ENCODE assay signal across 15 cellular contexts in genomic region chr5:346229-346935, GRCh38. TPM values are rescaled to one million over a fixed set of nuclear protein-coding genes. Genes with fewer than 3 reads are reported as not detected.
A peak's percentile ranks its signal among the peaks of the same experiment; 100 is the strongest.
DNase-seq lines count a peak whose midpoint lies in the region; ATAC-seq, FAIRE-seq and TF ChIP-seq lines count a peak whose summit lies in the region.
"Had no signal": no experiment of that assay in that cellular context is flagged by ENCODE, and none has a peak within 500 bp of the region (broad histone marks: within the 10 kb centered on the region; RNA-seq: fewer than 3 reads in every experiment).

No MANE protein-coding gene starts in this region.

- no peaks in the 10 kb centered on the region for H3K27me3 Mint-ChIP-seq in activated CD4-positive, alpha-beta T cell treated with anti-CD3 and anti-CD28 coated beads, Interleukin-2, amount 10 ng/mL, durations not matched to agents 24 days and 14 days
- peaks cover 22% of the 10 kb centered on the region for H3K27me3 Mint-ChIP-seq in activated T-helper 17 cell treated with anti-CD3 and anti-CD28 coated beads, Interleukin-2, amount 50 U/mL, for 72 hours
- H3K27me3 Mint-ChIP-seq in nephron (ENCODE audit: low read depth): peaks cover 54% of the 10 kb centered on the region

- intact Hi-C loops in activated CD4-positive, alpha-beta T cell treated with anti-CD3 and anti-CD28 coated beads, Interleukin-2, amount 10 ng/mL, durations not matched to agents 24 days and 14 days (cut with micrococcal nuclease): loop anchor here (1.0 kb wide), 1 partner anchor 46 kb away; no protein-coding TSS in a partner anchor

- TF ChIP-seq CTCF in nephron (IDR thresholded peaks at IDR 0.05; ENCODE audit: unreplicated experiment in 3 of 3): no peak

- peak; percentile 36; the same call in 1 of the 2 replicates for TF ChIP-seq POLR2A in GM12892 (IDR thresholded peaks at IDR 0.05; ENCODE audit: low read depth, low read length)

- DNase-seq in activated CD4-positive, alpha-beta T cell treated with anti-CD3 and anti-CD28 coated beads, Interleukin-2, amount 10 ng/mL, durations not matched to agents 24 days and 14 days: peak; percentile 68
- no peak for DNase-seq in activated CD4-positive, alpha-beta T cell treated with anti-CD3 and anti-CD28 coated beads, Interleukin-2, amount 50 U/mL, for 48 hours
- DNase-seq in GM12892 (ENCODE audit: insufficient read length) (no peak), NCI-H446 (lab: John Stamatoyannopoulos, UW) (no peak), NCI-H146 (lab: John Stamatoyannopoulos, UW) (no peak)
- DNase-seq: activated CD4-positive, CD25-positive, alpha-beta regulatory T cell treated with anti-CD3 and anti-CD28 coated beads, Interleukin-2, amount 50 U/mL, for 72 hours; activated naive CD4-positive, alpha-beta T cell treated with anti-CD3 and anti-CD28 coated beads, Interleukin-2, amount 50 U/mL, for 16 hours; COR-L47; GDM1; KG1; NCI-H1436 treated with DMSO at 0.1 percent for 48 hours; OCI-M1 had no signal

- ATAC-seq in activated T-helper 17 cell treated with anti-CD3 and anti-CD28 coated beads, Interleukin-2, amount 50 U/mL, for 72 hours (replicated peaks): no peak
- ATAC-seq in HG03378 (IDR thresholded peaks at IDR 0.05; ENCODE audit: unreplicated experiment): no peak

- peaks cover 24% of the 10 kb centered on the region for H3K36me3 Mint-ChIP-seq in activated CD4-positive, alpha-beta T cell treated with anti-CD3 and anti-CD28 coated beads, Interleukin-2, amount 10 ng/mL, durations not matched to agents 24 days and 14 days (ENCODE audit: low read depth)
- H3K36me3 Mint-ChIP-seq in activated T-helper 17 cell treated with anti-CD3 and anti-CD28 coated beads, Interleukin-2, amount 50 U/mL, for 72 hours (ENCODE audit: low read depth): peaks cover 55% of the 10 kb centered on the region
- no peaks in the 10 kb centered on the region for H3K36me3 Mint-ChIP-seq in nephron (ENCODE audit: low read depth)

- H3K27ac Mint-ChIP-seq in activated CD4-positive, alpha-beta T cell treated with anti-CD3 and anti-CD28 coated beads, Interleukin-2, amount 10 ng/mL, durations not matched to agents 24 days and 14 days: peak overlapping the region; percentile 81
- peak overlapping the region; percentile 41 for H3K27ac Mint-ChIP-seq in activated T-helper 17 cell treated with anti-CD3 and anti-CD28 coated beads, Interleukin-2, amount 50 U/mL, for 72 hours
- peak overlapping the region in 2 of 3 experiments; percentile 43 to 57 for H3K27ac Mint-ChIP-seq in nephron

- peaks cover 3% of the 10 kb centered on the region for H3K9me3 Mint-ChIP-seq in activated CD4-positive, alpha-beta T cell treated with anti-CD3 and anti-CD28 coated beads, Interleukin-2, amount 10 ng/mL, durations not matched to agents 24 days and 14 days
- H3K9me3 Mint-ChIP-seq in activated T-helper 17 cell treated with anti-CD3 and anti-CD28 coated beads, Interleukin-2, amount 50 U/mL, for 72 hours: no peaks in the 10 kb centered on the region
- no peaks in the 10 kb centered on the region for H3K9me3 Mint-ChIP-seq in nephron

- H3K4me1 Mint-ChIP-seq in activated CD4-positive, alpha-beta T cell treated with anti-CD3 and anti-CD28 coated beads, Interleukin-2, amount 10 ng/mL, durations not matched to agents 24 days and 14 days: peaks cover 34% of the 10 kb centered on the region
- H3K4me1 Mint-ChIP-seq in activated T-helper 17 cell treated with anti-CD3 and anti-CD28 coated beads, Interleukin-2, amount 50 U/mL, for 72 hours: peaks cover 19% of the 10 kb centered on the region
- H3K4me1 Mint-ChIP-seq in nephron: peaks cover 21% of the 10 kb centered on the region

- peak overlapping the region; percentile 70 for H3K4me3 Mint-ChIP-seq in activated CD4-positive, alpha-beta T cell treated with anti-CD3 and anti-CD28 coated beads, Interleukin-2, amount 10 ng/mL, durations not matched to agents 24 days and 14 days
- peak overlapping the region; percentile 52 for H3K4me3 Mint-ChIP-seq in activated T-helper 17 cell treated with anti-CD3 and anti-CD28 coated beads, Interleukin-2, amount 50 U/mL, for 72 hours
- H3K4me3 Mint-ChIP-seq in nephron: peak overlapping the region in 2 of 3 experiments; percentile 7 to 46

- peak; percentile 36 for FAIRE-seq in GM12892 (lab: Jason Lieb, UNC)

RNA-seq across cellular contexts. Expression of gene AHRR, which starts 24.9 kb away (rescaled TPM):
- 25.8 and 26.0 TPM in 2 replicates for total RNA-seq in activated CD4-positive, alpha-beta T cell treated with anti-CD3 and anti-CD28 coated beads, Interleukin-2, amount 10 ng/mL, durations not matched to agents 24 days and 14 days
- 21.0 TPM for polyA plus RNA-seq in GM12892 (2012; ENCODE audit: missing spikeins)
- 10 to 100 TPM; 49.5 to 78.1 TPM for total RNA-seq in activated T-helper 17 cell treated with anti-CD3 and anti-CD28 coated beads, Interleukin-2, amount 50 U/mL, for 72 hours
